Comparison of ENCODE assay signal across 18 cellular contexts in the genomic region with DNA sequence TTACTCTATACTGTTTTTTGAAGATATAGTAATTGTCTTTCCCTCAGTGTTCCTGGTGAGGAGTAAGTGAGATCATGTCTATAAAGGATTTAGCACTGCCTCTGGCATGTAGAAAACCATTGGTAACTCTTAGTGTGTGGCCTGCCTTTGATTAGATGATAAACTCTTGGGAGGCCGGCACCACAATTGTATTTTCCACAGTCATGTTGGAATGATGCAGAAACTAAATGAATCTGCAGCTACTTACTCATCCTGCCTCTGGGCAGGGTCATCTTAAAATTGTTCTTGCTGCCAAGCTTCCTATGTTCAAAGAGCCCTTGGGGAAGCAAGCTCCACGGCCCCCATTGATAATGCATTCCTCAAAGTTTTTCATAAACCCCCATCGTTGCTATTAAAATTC.
DNase-seq lines count a peak whose midpoint lies in the region; ATAC-seq, FAIRE-seq and TF ChIP-seq lines count a peak whose summit lies in the region.
"Had no signal": no experiment of that assay in that cellular context is flagged by ENCODE, and none has a peak within 500 bp of the region (broad histone marks: within the 10 kb centered on the region; RNA-seq: fewer than 3 reads in every experiment).

No MANE protein-coding gene starts in this region.

- H3K27ac Mint-ChIP-seq in astrocyte (ENCODE audit: unreplicated experiment), result no peak overlapping the region
- no peak overlapping the region for H3K27ac Mint-ChIP-seq in CD8-positive, alpha-beta memory T cell
- H3K27ac Mint-ChIP-seq: B cell; CD4-positive, alpha-beta T cell; HFFc6 had no signal

- H3K27ac ChIP-seq in astrocyte (ENCODE audit: low read depth, low read length) (no peak overlapping the region), mesenchymal stem cell (ENCODE audit: low read length, poor library complexity, severe bottlenecking) (no peak overlapping the region)
- no peak overlapping the region for H3K27ac ChIP-seq in CD8-positive, alpha-beta memory T cell (ENCODE audit: low read depth, low read length)

- WGBS in mesenchymal stem cell, result 79% methylated on average over 3 of the region's 3 CpGs

- H3K9ac ChIP-seq in astrocyte (ENCODE audit: low read length) (no peak overlapping the region), mesenchymal stem cell (ENCODE audit: low read length) (no peak overlapping the region)

- H3K4ac ChIP-seq in mesenchymal stem cell (ENCODE audit: low read depth in 1 of 2, low read length in 2 of 2), result no peak overlapping the region

- H3K14ac ChIP-seq in mesenchymal stem cell (ENCODE audit: low read length in 2 of 2), result no peak overlapping the region

- no peak overlapping the region for H4K91ac ChIP-seq in mesenchymal stem cell (ENCODE audit: low read length)

- H3K4me3 Mint-ChIP-seq in astrocyte (ENCODE audit: unreplicated experiment), result no peak overlapping the region
- H3K4me3 Mint-ChIP-seq in CD8-positive, alpha-beta memory T cell, result no peak overlapping the region
- H3K4me3 Mint-ChIP-seq: B cell; CD4-positive, alpha-beta T cell; HFFc6 had no signal

- TF ChIP-seq CTCF in astrocyte (IDR thresholded peaks at IDR 0.05; ENCODE audit: insufficient read depth, low read depth, low read length), result no peak

- no peak overlapping the region for H3K23ac ChIP-seq in mesenchymal stem cell (ENCODE audit: low read length in 2 of 2)

- no peak overlapping the region for H2BK120ac ChIP-seq in mesenchymal stem cell (ENCODE audit: low read depth, low read length)

- no peak overlapping the region for H3K4me2 ChIP-seq in astrocyte (ENCODE audit: low read length)
- H3K4me2 ChIP-seq in mesenchymal stem cell (ENCODE audit: low read length, poor library complexity, severe bottlenecking), result no peak overlapping the region

- H3K4me3 ChIP-seq in astrocyte (ENCODE audit: insufficient read depth, low read depth, low read length) (no peak overlapping the region), mesenchymal stem cell (ENCODE audit: insufficient read depth in 1 of 2, low read depth in 1 of 2, low read length in 2 of 2) (no peak overlapping the region)
- H3K4me3 ChIP-seq in CD8-positive, alpha-beta memory T cell (ENCODE audit: low read length), result no peak overlapping the region

- peaks cover 2% of the 10 kb centered on the region for H3K9me3 Mint-ChIP-seq in astrocyte (ENCODE audit: unreplicated experiment)
- H3K9me3 Mint-ChIP-seq in CD8-positive, alpha-beta memory T cell, result peaks cover 0 to 8% (median 3%) of the 10 kb centered on the region in 5 donors

- H3K79me1 ChIP-seq in mesenchymal stem cell (replicated peaks; ENCODE audit: low read length, poor library complexity, severe bottlenecking), result no peaks in the 10 kb centered on the region

- ATAC-seq in HG02610 (IDR thresholded peaks at IDR 0.05; ENCODE audit: unreplicated experiment), result no peak

- no peak overlapping the region for H2BK12ac ChIP-seq in mesenchymal stem cell (ENCODE audit: low read length in 2 of 2)

- H3K4me1 ChIP-seq in astrocyte (ENCODE audit: insufficient read depth, low read length), result no peaks in the 10 kb centered on the region
- H3K4me1 ChIP-seq in mesenchymal stem cell (ENCODE audit: control insufficient read depth, insufficient read depth, low read depth, low read length), result no peaks in the 10 kb centered on the region
- no peaks in the 10 kb centered on the region for H3K4me1 ChIP-seq in CD8-positive, alpha-beta memory T cell (ENCODE audit: insufficient read depth, low read length)
- H3K4me1 ChIP-seq: Caco-2 had no signal

- no peak for FAIRE-seq in astrocyte (lab: Jason Lieb, UNC)
- FAIRE-seq: GM19239, H1 had no signal

- H4K8ac ChIP-seq in mesenchymal stem cell (ENCODE audit: low read length), result no peak overlapping the region

- H3K36me3 ChIP-seq in astrocyte (ENCODE audit: insufficient read depth, low read length) (no peaks in the 10 kb centered on the region), mesenchymal stem cell (ENCODE audit: control insufficient read depth in 1 of 2, insufficient read depth in 2 of 2, low read depth in 1 of 2, low read length in 2 of 2) (no peaks in the 10 kb centered on the region)
- H3K36me3 ChIP-seq in CD8-positive, alpha-beta memory T cell (ENCODE audit: insufficient read depth, low read length), result no peaks in the 10 kb centered on the region

- no peak overlapping the region for H3K18ac ChIP-seq in mesenchymal stem cell (ENCODE audit: low read depth in 1 of 2, low read length in 2 of 2)

- H3K9me3 ChIP-seq in astrocyte (ENCODE audit: insufficient read depth, low read depth, low read length) (no peaks in the 10 kb centered on the region), mesenchymal stem cell (ENCODE audit: control insufficient read depth, low read length) (peaks cover 6% of the 10 kb centered on the region)
- no peaks in the 10 kb centered on the region for H3K9me3 ChIP-seq in CD8-positive, alpha-beta memory T cell (ENCODE audit: low read length)
- H3K9me3 ChIP-seq: Caco-2 had no signal

- H3K36me3 Mint-ChIP-seq in astrocyte (ENCODE audit: low read depth, unreplicated experiment), result peaks cover 2% of the 10 kb centered on the region
- no peaks in the 10 kb centered on the region for H3K36me3 Mint-ChIP-seq in CD8-positive, alpha-beta memory T cell

- H3K27me3 ChIP-seq in astrocyte (ENCODE audit: insufficient read depth, low read length), result no peaks in the 10 kb centered on the region
- H3K27me3 ChIP-seq in mesenchymal stem cell (ENCODE audit: control insufficient read depth in 1 of 2, insufficient read depth in 1 of 2, low read length in 2 of 2), result no peaks in the 10 kb centered on the region
- H3K27me3 ChIP-seq in CD8-positive, alpha-beta memory T cell (ENCODE audit: insufficient read depth, low read length, poor library complexity, severe bottlenecking), result no peaks in the 10 kb centered on the region

- no peak overlapping the region for H2BK5ac ChIP-seq in mesenchymal stem cell (ENCODE audit: low read depth, low read length, poor library complexity, severe bottlenecking)

- no peaks in the 10 kb centered on the region for H3K27me3 Mint-ChIP-seq in astrocyte (ENCODE audit: low read depth, unreplicated experiment)
- H3K27me3 Mint-ChIP-seq in CD8-positive, alpha-beta memory T cell, result no peaks in the 10 kb centered on the region
- H3K27me3 Mint-ChIP-seq: B cell; CD4-positive, alpha-beta T cell had no signal

- POLR2A ChIA-PET in CD8-positive, alpha-beta memory T cell (lab: Charles Lee), result no interaction called here

- H3K4me1 Mint-ChIP-seq in astrocyte (ENCODE audit: low read depth, unreplicated experiment), result no peaks in the 10 kb centered on the region
- no peaks in the 10 kb centered on the region for H3K4me1 Mint-ChIP-seq in CD8-positive, alpha-beta memory T cell
- H3K4me1 Mint-ChIP-seq: B cell had no signal

- H3K79me2 ChIP-seq in astrocyte (ENCODE audit: insufficient read depth, low read length), result no peaks in the 10 kb centered on the region

- H2BK15ac ChIP-seq in mesenchymal stem cell (ENCODE audit: low read depth, poor library complexity, severe bottlenecking), result no peak overlapping the region

- H2AK5ac ChIP-seq in mesenchymal stem cell (ENCODE audit: low read length, severe bottlenecking), result no peak overlapping the region

- CTCF ChIA-PET in CD8-positive, alpha-beta memory T cell (lab: Charles Lee), result no interaction called here

- DNase-seq in COLO829 (ENCODE audit: low spot score), result peak; percentile 7
- peak; percentile 2 for DNase-seq in OCI-M1 (lab: John Stamatoyannopoulos, UW)
- peak; percentile 13 for DNase-seq in astrocyte (ENCODE audit: low read depth)
- peak; percentile 2 for DNase-seq in mesenchymal stem cell
- no peak for DNase-seq in CD8-positive, alpha-beta memory T cell
- DNase-seq in GF-D8 (lab: John Stamatoyannopoulos, UW), result no peak
- DNase-seq: C1 segment of cervical spinal cord; Caco-2; CD4-positive, alpha-beta T cell; DND-41; GDM1; HCEC 1CT; HFFc6; IMR-90 had no signal

- H2AFZ ChIP-seq in astrocyte (ENCODE audit: low read depth, low read length) (no peak overlapping the region), mesenchymal stem cell (ENCODE audit: low read depth, low read length) (no peak overlapping the region)

- no peaks in the 10 kb centered on the region for H4K20me1 ChIP-seq in astrocyte (ENCODE audit: insufficient read depth, low read length)

Comparison
In these comparisons a context has a peak if more than half of its experiments do, and no peak if none do; other contexts are left out.
1. DNase-seq: peak in COLO829 (single experiment), OCI-M1 (single experiment), astrocyte (single experiment) and mesenchymal stem cell (single experiment); none in CD8-positive, alpha-beta memory T cell (0 of 5) and GF-D8 (single experiment).